Comparison of ENCODE assay signal across 8 cellular contexts in the genomic region with DNA sequence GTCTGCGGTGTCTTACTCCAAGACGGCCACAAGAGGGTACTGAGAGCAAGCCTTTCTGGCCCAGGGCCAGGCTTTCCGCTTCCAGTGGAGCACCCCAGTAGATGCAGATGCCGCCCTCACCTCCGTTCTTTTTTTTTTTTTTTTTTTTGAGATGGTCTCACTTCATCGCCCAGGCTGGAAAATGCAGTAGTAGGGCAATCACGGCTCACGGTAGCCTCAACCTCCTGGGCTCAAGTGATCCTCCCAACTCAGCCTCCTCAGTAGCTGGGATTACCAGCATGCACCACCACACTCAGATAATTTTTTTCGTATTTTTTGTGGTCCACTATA. TPM values are rescaled to one million over a fixed set of nuclear protein-coding genes. Genes with fewer than 3 reads are reported as not detected.
DNase-seq lines count a peak whose midpoint lies in the region; ATAC-seq and TF ChIP-seq lines count a peak whose summit lies in the region.

No MANE protein-coding gene starts in this region.

- no peak overlapping the region for H3K4me3 Mint-ChIP-seq in activated T-helper 1 cell treated with anti-CD3 and anti-CD28 coated beads, Interleukin-12 subunit alpha, Interleukin-12 subunit beta, Interleukin-2, Interleukin-4 antibody, amounts not matched to agents 30 ng/mL and 10 ng/mL and 1 ng/mL, durations not matched to agents 14 hours and 24 hours and 36 hours

- no peak overlapping the region for H3K4me2 ChIP-seq in Loucy (ENCODE audit: low read depth, low read length, poor library complexity, severe bottlenecking)

- CTCF ChIA-PET in AG04449 (lab: Yijun Ruan, JAX), result interaction anchor here (0.7 to 6.9 kb wide), 9 partner anchors 18 to 383 kb away, joined by 3 to 55 read pairs (median 8); partner anchors contain the start of gene CDC42BPB

- peak; percentile 53 for ATAC-seq in GM18907 (IDR thresholded peaks at IDR 0.05; ENCODE audit: unreplicated experiment)

- no peaks in the 10 kb centered on the region for H3K9me2 ChIP-seq in Loucy (replicated peaks; ENCODE audit: low read depth, low read length)

- WGBS in testis, 2 donors, result 25 to 30% methylated on average over 8 to 9 of the region's 9 CpGs

- TF ChIP-seq POLR2A in testis (IDR thresholded peaks at IDR 0.05), result no peak

- POLR2A ChIA-PET in AG04449 (lab: Yijun Ruan, JAX), result no interaction called here

- H3F3A ChIP-seq in Loucy (ENCODE audit: low read depth), result no peaks in the 10 kb centered on the region

- no peaks in the 10 kb centered on the region for H3K79me2 ChIP-seq in Loucy (ENCODE audit: insufficient read depth, low read length)

- DNase-seq in AG04449 (ENCODE audit: low read depth, low spot score) (no peak), RPMI7951 (ENCODE audit: low read depth) (peak; percentile 70), fibroblast of the conjunctiva (ENCODE audit: low read depth) (peak; percentile 71), nucleus accumbens (lab: John Stamatoyannopoulos, UW) (peak in 45 of 56 donors; percentile 10 to 86 (median 36)), testis (peak; percentile 90)
- DNase-seq in activated T-helper 1 cell treated with anti-CD3 and anti-CD28 coated beads, Interleukin-12 subunit alpha, Interleukin-12 subunit beta, Interleukin-2, Interleukin-4 antibody, amounts not matched to agents 30 ng/mL and 10 ng/mL and 1 ng/mL, durations not matched to agents 14 hours and 24 hours and 36 hours (ENCODE audit: low spot score), result peak; percentile 54

- no peaks in the 10 kb centered on the region for H4K20me1 ChIP-seq in Loucy (ENCODE audit: insufficient read depth, low read length, poor library complexity, severe bottlenecking)

- H3K27ac ChIP-seq in testis, result no peak overlapping the region

- H3K4me1 ChIP-seq in Loucy (ENCODE audit: insufficient read depth, low read length, poor library complexity, severe bottlenecking), result no peaks in the 10 kb centered on the region
- peaks cover 15% of the 10 kb centered on the region for H3K4me1 ChIP-seq in testis

- H3K4me3 ChIP-seq in AG04449 (ENCODE audit: low read depth, low read length) (no peak overlapping the region), Loucy (ENCODE audit: low read length, poor library complexity, severe bottlenecking) (no peak overlapping the region), testis (no peak overlapping the region)

- no peaks in the 10 kb centered on the region for H3K36me3 ChIP-seq in Loucy (ENCODE audit: insufficient read depth, low read length)
- no peaks in the 10 kb centered on the region for H3K36me3 ChIP-seq in testis (ENCODE audit: low read depth, missing control alignments)

- no peak overlapping the region for H3K9ac ChIP-seq in Loucy (ENCODE audit: low read depth, low read length, poor library complexity, severe bottlenecking)

- H3K27me3 ChIP-seq in Loucy (ENCODE audit: insufficient read depth, low read length, poor library complexity, severe bottlenecking), result no peaks in the 10 kb centered on the region
- no peaks in the 10 kb centered on the region for H3K27me3 ChIP-seq in testis

- TF ChIP-seq CTCF in AG04449 (IDR thresholded peaks at IDR 0.05; ENCODE audit: insufficient read depth, low read length, missing control alignments), result peak; percentile 84
- peak; percentile 70 for TF ChIP-seq CTCF in Loucy (conservative IDR thresholded peaks at IDR 0.05; ENCODE audit: low read length)
- peak; percentile 46 to 80 (median 70) for TF ChIP-seq CTCF in testis (IDR thresholded peaks at IDR 0.05)

- peaks cover 7% of the 10 kb centered on the region for H3K27me3 Mint-ChIP-seq in activated T-helper 1 cell treated with anti-CD3 and anti-CD28 coated beads, Interleukin-12 subunit alpha, Interleukin-12 subunit beta, Interleukin-2, Interleukin-4 antibody, amounts not matched to agents 30 ng/mL and 10 ng/mL and 1 ng/mL, durations not matched to agents 14 hours and 24 hours and 36 hours (ENCODE audit: insufficient read depth)

- H3K9me3 ChIP-seq in Loucy (ENCODE audit: insufficient read depth, low read depth, low read length), result no peaks in the 10 kb centered on the region
- no peaks in the 10 kb centered on the region for H3K9me3 ChIP-seq in testis

- H3K27ac Mint-ChIP-seq in activated T-helper 1 cell treated with anti-CD3 and anti-CD28 coated beads, Interleukin-12 subunit alpha, Interleukin-12 subunit beta, Interleukin-2, Interleukin-4 antibody, amounts not matched to agents 30 ng/mL and 10 ng/mL and 1 ng/mL, durations not matched to agents 14 hours and 24 hours and 36 hours, result no peak overlapping the region

- H3K36me3 Mint-ChIP-seq in activated T-helper 1 cell treated with anti-CD3 and anti-CD28 coated beads, Interleukin-12 subunit alpha, Interleukin-12 subunit beta, Interleukin-2, Interleukin-4 antibody, amounts not matched to agents 30 ng/mL and 10 ng/mL and 1 ng/mL, durations not matched to agents 14 hours and 24 hours and 36 hours (ENCODE audit: low read depth), result no peaks in the 10 kb centered on the region

- intact Hi-C loops in activated T-helper 1 cell treated with anti-CD3 and anti-CD28 coated beads, Interleukin-12 subunit alpha, Interleukin-12 subunit beta, Interleukin-2, Interleukin-4 antibody, amounts not matched to agents 30 ng/mL and 10 ng/mL and 1 ng/mL, durations not matched to agents 14 hours and 24 hours and 36 hours (cut with micrococcal nuclease), result loop anchor here (1.0 to 10.0 kb wide), 3 partner anchors 214 to 554 kb away; partner anchors contain the start of genes BAG5 and COA8
- intact Hi-C loops in testis (cut with DNase I; ENCODE audit: low total_unique reads), result no loop called here

- no peaks in the 10 kb centered on the region for H3K9me3 Mint-ChIP-seq in activated T-helper 1 cell treated with anti-CD3 and anti-CD28 coated beads, Interleukin-12 subunit alpha, Interleukin-12 subunit beta, Interleukin-2, Interleukin-4 antibody, amounts not matched to agents 30 ng/mL and 10 ng/mL and 1 ng/mL, durations not matched to agents 14 hours and 24 hours and 36 hours

- no peaks in the 10 kb centered on the region for H3K4me1 Mint-ChIP-seq in activated T-helper 1 cell treated with anti-CD3 and anti-CD28 coated beads, Interleukin-12 subunit alpha, Interleukin-12 subunit beta, Interleukin-2, Interleukin-4 antibody, amounts not matched to agents 30 ng/mL and 10 ng/mL and 1 ng/mL, durations not matched to agents 14 hours and 24 hours and 36 hours (ENCODE audit: low read depth)

- H2AFZ ChIP-seq in Loucy (ENCODE audit: low read length), result no peak overlapping the region

RNA-seq across cellular contexts. Expression of gene LBHD2, which starts 5.6 kb away (rescaled TPM):
- not detected in 2 replicates for total RNA-seq in RPMI7951 (2014; rRNA removed; shearing (Covaris generic))
- not detected in 2 replicates for total RNA-seq in activated T-helper 1 cell treated with anti-CD3 and anti-CD28 coated beads, Interleukin-12 subunit alpha, Interleukin-12 subunit beta, Interleukin-2, Interleukin-4 antibody, amounts not matched to agents 30 ng/mL and 10 ng/mL and 1 ng/mL, durations not matched to agents 14 hours and 24 hours and 36 hours
- 1 to 10 TPM; 1.9 to 5.6 TPM for total RNA-seq in testis
- polyA plus RNA-seq in testis (ENCODE audit: insufficient read depth, low read depth, low replicate concordance), result 3.9 TPM

RNA-seq across cellular contexts. Expression of gene EXOC3L4, which starts 16.1 kb away (rescaled TPM):
- total RNA-seq in RPMI7951 (2014; rRNA removed; shearing (Covaris generic)), result not detected in 2 replicates
- total RNA-seq in activated T-helper 1 cell treated with anti-CD3 and anti-CD28 coated beads, Interleukin-12 subunit alpha, Interleukin-12 subunit beta, Interleukin-2, Interleukin-4 antibody, amounts not matched to agents 30 ng/mL and 10 ng/mL and 1 ng/mL, durations not matched to agents 14 hours and 24 hours and 36 hours, result not detected in 2 replicates
- total RNA-seq in testis, result 1 to 10 TPM; 1.0 to 2.4 TPM
- polyA plus RNA-seq in testis (ENCODE audit: insufficient read depth, low read depth, low replicate concordance), result 2.4 TPM

RNA-seq across cellular contexts. Expression of gene CDC42BPB, which starts 21.0 kb away (rescaled TPM):
- total RNA-seq in RPMI7951 (2014; rRNA removed; shearing (Covaris generic)), result 22.0 and 23.8 TPM in 2 replicates
- total RNA-seq in activated T-helper 1 cell treated with anti-CD3 and anti-CD28 coated beads, Interleukin-12 subunit alpha, Interleukin-12 subunit beta, Interleukin-2, Interleukin-4 antibody, amounts not matched to agents 30 ng/mL and 10 ng/mL and 1 ng/mL, durations not matched to agents 14 hours and 24 hours and 36 hours, result 1.5 and 1.6 TPM in 2 replicates
- total RNA-seq in testis, result 100 to 1,000 TPM; 201 to 216 TPM
- 90.3 TPM for polyA plus RNA-seq in testis (ENCODE audit: insufficient read depth, low read depth, low replicate concordance)

RNA-seq across cellular contexts. Expression of gene TNFAIP2, which starts 44.9 kb away (rescaled TPM):
- total RNA-seq in RPMI7951 (2014; rRNA removed; shearing (Covaris generic)), result 20.5 and 32.0 TPM in 2 replicates
- total RNA-seq in activated T-helper 1 cell treated with anti-CD3 and anti-CD28 coated beads, Interleukin-12 subunit alpha, Interleukin-12 subunit beta, Interleukin-2, Interleukin-4 antibody, amounts not matched to agents 30 ng/mL and 10 ng/mL and 1 ng/mL, durations not matched to agents 14 hours and 24 hours and 36 hours, result 2.3 and 2.4 TPM in 2 replicates
- 10 to 100 TPM; 44.9 to 51.8 TPM for total RNA-seq in testis
- 92.8 TPM for polyA plus RNA-seq in testis (ENCODE audit: insufficient read depth, low read depth, low replicate concordance)
